Comparison of ENCODE assay signal across 8 cellular contexts in the genomic region with DNA sequence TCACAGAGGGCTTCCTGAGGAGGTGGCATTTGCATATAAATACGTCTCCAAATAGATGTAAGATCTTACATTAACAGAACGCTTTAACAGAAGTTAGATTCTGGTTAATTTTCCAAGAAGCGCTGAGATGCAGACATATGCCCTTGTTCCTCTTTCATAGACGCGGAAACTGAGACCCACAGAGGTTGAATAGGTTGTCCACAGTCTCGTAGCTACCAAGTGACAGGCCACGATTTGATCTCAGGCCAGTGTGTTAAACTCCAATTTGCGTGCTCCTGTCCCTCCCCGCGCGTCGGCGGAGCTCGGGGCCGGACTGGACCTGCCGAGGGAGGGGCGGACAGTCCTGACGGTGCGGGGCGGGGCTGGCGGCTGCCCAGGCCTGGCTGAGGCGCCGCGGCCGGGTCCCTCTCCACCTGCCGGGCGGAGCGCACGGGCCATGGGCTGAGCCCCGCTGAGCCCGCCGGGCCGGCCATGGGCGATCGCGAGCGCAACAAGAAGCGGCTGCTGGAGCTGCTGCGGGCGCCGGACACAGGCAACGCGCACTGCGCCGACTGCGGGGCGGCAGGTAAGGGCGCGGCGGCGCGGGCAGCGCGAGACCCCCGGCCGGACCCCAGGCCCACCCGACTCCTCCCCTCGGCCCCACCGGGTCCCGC. TPM values are rescaled to one million over a fixed set of nuclear protein-coding genes. Genes with fewer than 3 reads are reported as not detected.
DNase-seq lines count a peak whose midpoint lies in the region; ATAC-seq, FAIRE-seq and TF ChIP-seq lines count a peak whose summit lies in the region.

A gene with protein sequence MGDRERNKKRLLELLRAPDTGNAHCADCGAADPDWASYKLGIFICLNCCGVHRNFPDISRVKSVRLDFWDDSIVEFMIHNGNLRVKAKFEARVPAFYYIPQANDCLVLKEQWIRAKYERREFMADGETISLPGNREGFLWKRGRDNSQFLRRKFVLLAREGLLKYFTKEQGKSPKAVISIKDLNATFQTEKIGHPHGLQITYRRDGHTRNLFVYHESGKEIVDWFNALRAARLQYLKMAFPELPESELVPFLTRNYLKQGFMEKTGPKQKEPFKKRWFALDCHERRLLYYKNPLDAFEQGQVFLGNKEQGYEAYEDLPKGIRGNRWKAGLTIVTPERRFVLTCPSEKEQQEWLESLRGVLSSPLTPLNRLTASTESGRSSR (plus strand): TSS at position 402 of the 653 bp plus-strand sequence. CDS start 70 bp downstream, at position 472.

- no TSS peak for BruUV-seq in K562 (replicated peaks; lab: Mats Ljungman, UMichigan)

- in situ Hi-C loops in K562 (cut with MboI) = no loop called here

- peaks cover 0 to 13% of the 10 kb centered on the region in 2 experiments; a peak in 2 of 5 replicates for H3K4me1 ChIP-seq in K562 (replicated peaks in 1 of 2; ENCODE audit: control insufficient read depth in 2 of 2, insufficient read depth in 2 of 2, low read length in 2 of 2)

- H3K4me3 ChIP-seq in GM12865 (ENCODE audit: low read depth, low read length) = peak within 1 kb of the TSS; percentile 19
- H3K4me3 ChIP-seq in K562 = no peak within 1 kb of the TSS
- H3K4me3 ChIP-seq in iPS-18c (ENCODE audit: insufficient read depth, low read depth, low read length) = peak within 1 kb of the TSS; percentile 57

- ATAC-seq in K562 (peak; percentile 78), sciatic nerve (peak; percentile 85), HG03175 (IDR thresholded peaks at IDR 0.05; ENCODE audit: unreplicated experiment) (no peak)

- no peaks in the 10 kb centered on the region; the same call in 1 of the 2 replicates for H4K20me1 ChIP-seq in K562 (replicated peaks; ENCODE audit: control insufficient read depth, insufficient read depth, low read length)

- peaks cover 20 to 48% of the 10 kb centered on the region in 2 experiments; a peak in 4 of 5 replicates for H3K27me3 ChIP-seq in K562 (ENCODE audit: control insufficient read depth in 2 of 2, insufficient read depth in 2 of 2, low read length in 2 of 2)

- no peak for TF ChIP-seq CTCF in GM12865 (IDR thresholded peaks at IDR 0.05; ENCODE audit: insufficient read depth, low read depth, low read length, missing control alignments)
- TF ChIP-seq CTCF in K562 (IDR thresholded peaks at IDR 0.05 in 2 of 3, conservative IDR thresholded peaks at IDR 0.05 in 1 of 3; ENCODE audit: insufficient read depth in 2 of 3, low read depth in 1 of 3, low read length in 3 of 3) = no peak

- DNase-seq in GM12865 (ENCODE audit: low read depth) = peak; percentile 36
- DNase-seq in NCI-H146 (lab: John Stamatoyannopoulos, UW) = peak; percentile 62
- peak; percentile 22 to 72 (median 52) for DNase-seq in K562 (ENCODE audit: extremely low read depth in 1 of 4, low spot score in 3 of 4)
- DNase-seq in sciatic nerve (ENCODE audit: low spot score) = peak; percentile 70
- DNase-seq in SK-N-DZ (ENCODE audit: low spot score) = no peak
- DNase-seq in NCI-H446 treated with DMSO at 0.1 percent for 48 hours (lab: John Stamatoyannopoulos, UW) = no peak

- intact Hi-C loops in K562 (cut with micrococcal nuclease) (no loop called here), sciatic nerve (cut with DNase I) (no loop called here)

- no peak for FAIRE-seq in K562 (lab: Jason Lieb, UNC)

- no peak within 1 kb of the TSS for H3K4me2 ChIP-seq in K562 (ENCODE audit: insufficient read depth, low read length)

- POLR2A ChIA-PET in K562 (lab: Yijun Ruan, JAX) = no interaction called here

- H3K9ac ChIP-seq in K562 (ENCODE audit: insufficient read depth in 1 of 2, low read depth in 2 of 2, low read length in 2 of 2) = no peak within 1 kb of the TSS; a peak in 1 of 4 replicates

- no peak for TF ChIP-seq RAD21 in K562 (CRISPR knock-in tag; conservative IDR thresholded peaks at IDR 0.05 in 1 of 2, IDR thresholded peaks at IDR 0.05 in 1 of 2)

- H3K27ac ChIP-seq in K562 (ENCODE audit: extremely low read depth, low read depth, low read length) = no peak within 1 kb of the TSS

- H3K9me3 ChIP-seq in K562 (replicated peaks; ENCODE audit: control insufficient read depth, insufficient read depth, low read depth, low read length) (no peaks in the 10 kb centered on the region), iPS-18c (ENCODE audit: control insufficient read depth, insufficient read depth, low read length) (no peaks in the 10 kb centered on the region)

- CTCF ChIA-PET in K562 (lab: Yijun Ruan, JAX; ENCODE audit: low intra/inter-chr PET ratio) = interaction anchor here (0.5 kb wide), 1 partner anchor 23 kb away, joined by 3 read pairs; no protein-coding TSS in a partner anchor

- H3K79me2 ChIP-seq in K562 (ENCODE audit: control insufficient read depth, insufficient read depth, low read length) = no peaks in the 10 kb centered on the region

- H2AFZ ChIP-seq in K562 (ENCODE audit: low read depth, low read length) = no peak within 1 kb of the TSS; the same call in 1 of the 2 replicates

- TF ChIP-seq EP300 in K562 (IDR thresholded peaks at IDR 0.05; ENCODE audit: low read length) = no peak

- no peaks in the 10 kb centered on the region for H3K36me3 ChIP-seq in K562 (ENCODE audit: control insufficient read depth, insufficient read depth, low read length)

- H3K9me1 ChIP-seq in K562 (ENCODE audit: control insufficient read depth, insufficient read depth, low read length) = no peaks in the 10 kb centered on the region

- no peak for TF ChIP-seq POLR2A in K562 (conservative IDR thresholded peaks at IDR 0.05)

- 7% methylated on average over 16 of the region's 60 CpGs for WGBS in K562 (ENCODE audit: insufficient coverage, low coverage, missing lambda C conversion rate)

TF ChIP-seq in K562, 482 proteins besides CTCF, POLR2A, EP300 and RAD21:
- TF ChIP-seq RBM25 (IDR thresholded peaks at IDR 0.05; ENCODE audit: low read depth, low read length, severe bottlenecking) (peak; percentile 4), ZFP36 (IDR thresholded peaks at IDR 0.05; ENCODE audit: low read depth, low read length, partially characterized antibody) (peak; percentile 74), ESRRA (IDR thresholded peaks at IDR 0.05; ENCODE audit: borderline replicate concordance, low read depth) (peak; percentile 70; the same call in 1 of the 2 replicates)
- TF ChIP-seq, protein P1, sequence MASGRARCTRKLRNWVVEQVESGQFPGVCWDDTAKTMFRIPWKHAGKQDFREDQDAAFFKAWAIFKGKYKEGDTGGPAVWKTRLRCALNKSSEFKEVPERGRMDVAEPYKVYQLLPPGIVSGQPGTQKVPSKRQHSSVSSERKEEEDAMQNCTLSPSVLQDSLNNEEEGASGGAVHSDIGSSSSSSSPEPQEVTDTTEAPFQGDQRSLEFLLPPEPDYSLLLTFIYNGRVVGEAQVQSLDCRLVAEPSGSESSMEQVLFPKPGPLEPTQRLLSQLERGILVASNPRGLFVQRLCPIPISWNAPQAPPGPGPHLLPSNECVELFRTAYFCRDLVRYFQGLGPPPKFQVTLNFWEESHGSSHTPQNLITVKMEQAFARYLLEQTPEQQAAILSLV (tag; IDR thresholded peaks at IDR 0.05) = no peak

RNA-seq across cellular contexts. Expression of the gene that starts here (rescaled TPM):
- total RNA-seq in K562 (2011; cell fraction: chromatin; rRNA removed; ENCODE audit: low replicate concordance) = not detected in 2 replicates
- 1.5 TPM in 1 of 2 replicates, not detected in the other for total RNA-seq in K562 (2011; cell fraction: nucleolus; rRNA removed)
- 4.4 TPM in 1 of 2 replicates, not detected in the other for total RNA-seq in K562 (2011; cell fraction: nucleoplasm; rRNA removed)
- total RNA-seq in K562 (2014; rRNA removed) (0.73 TPM in 1 of 2 replicates, not detected in the other), K562 (2014; rRNA removed; fragmentation: Illumina TruSeq; extraction: Trizol) (0.25 TPM in 1 of 2 replicates, not detected in the other), K562 (2015; rRNA removed; fragmentation: Illumina TruSeq; extraction: Trizol) (not detected in 2 replicates), K562 (2021) (0.20 and 0.58 TPM in 2 replicates), sciatic nerve (26.9 TPM)
- polyA plus RNA-seq in K562 (2011; rRNA removed) (0.06 TPM in 1 of 2 replicates, not detected in the other), K562 (2014; fragmentation: Illumina TruSeq; extraction: Trizol) (not detected in 2 replicates), K562 (2014; fragmentation: Nextera tagmentation; extraction: Ambion mirVana) (not detected), K562 (2014; rRNA removed) (not detected in 2 replicates)
- polyA plus RNA-seq in K562 (2011; cell fraction: cytosol; rRNA removed) = 0.04 TPM in 1 of 2 replicates, not detected in the other
- polyA plus RNA-seq in K562 (2011; cell fraction: nucleus; rRNA removed) = 0.64 TPM in 1 of 2 replicates, not detected in the other
- polyA plus RNA-seq in K562 (2012) = 0.05 TPM in 1 of 2 replicates, not detected in the other
- polyA minus RNA-seq in K562 (2011; rRNA and poly(A)+ RNA removed) = 0.07 TPM in 1 of 2 replicates, not detected in the other
- polyA minus RNA-seq in K562 (2011; cell fraction: cytosol; rRNA and poly(A)+ RNA removed) = not detected in 2 replicates
- polyA minus RNA-seq in K562 (2011; cell fraction: nucleus; rRNA and poly(A)+ RNA removed) = 0.94 TPM in 1 of 2 replicates, not detected in the other
- not detected in 2 replicates for polyA plus RNA-seq in SK-N-DZ (2014; cell fraction: cytosol; rRNA removed)
- polyA plus RNA-seq in SK-N-DZ (2014; cell fraction: nucleus; rRNA removed) = 5.6 TPM in 1 of 2 replicates, not detected in the other

Comparison
In these comparisons a context has a peak if more than half of its experiments do, and no peak if none do; other contexts are left out.
1. DNase-seq: peak in GM12865 (single experiment), NCI-H146 (single experiment), K562 (4 of 4) and sciatic nerve (single experiment); none in SK-N-DZ (single experiment) and NCI-H446 treated with DMSO at 0.1 percent for 48 hours (single experiment).